2 cellular contexts compared by ENCODE assay signal in genomic region chr12:64172143-64172970, GRCh38.
TF ChIP-seq lines count a peak whose summit lies in the region.

No MANE protein-coding gene starts in this region.

TF ChIP-seq in HCT116, 20 proteins besides CTCF, POLR2A, EP300 and RAD21 (continued from another document):
- no peak for TF ChIP-seq REST (IDR thresholded peaks at IDR 0.05; ENCODE audit: low read depth)
TF ChIP-seq in HCT116: peak in this region for 0.

TF ChIP-seq in SK-N-SH treated with all-trans-retinoic acid at 6 μM for 48 hours, 23 proteins besides CTCF, POLR2A, EP300 and RAD21 (continued from another document):
- TF ChIP-seq PATZ1 (CRISPR knock-in tag; IDR thresholded peaks at IDR 0.05; ENCODE audit: borderline replicate concordance) (no peak), CSDC2 (CRISPR knock-in tag; IDR thresholded peaks at IDR 0.05) (no peak), GLIS3 (CRISPR knock-in tag; IDR thresholded peaks at IDR 0.05) (no peak), CREB5 (CRISPR knock-in tag; IDR thresholded peaks at IDR 0.05; ENCODE audit: low read depth) (no peak), ARNTL (CRISPR knock-in tag; IDR thresholded peaks at IDR 0.05; ENCODE audit: borderline replicate concordance, low read depth) (no peak), TOX (CRISPR knock-in tag; IDR thresholded peaks at IDR 0.05; ENCODE audit: borderline replicate concordance) (no peak), TSHZ2 (CRISPR knock-in tag; IDR thresholded peaks at IDR 0.05) (no peak)
